In genomic region chr14:86091811-86092210, GRCh38 we compare ENCODE assay signal across 18 cellular contexts.
"Had no signal": no experiment of that assay in that cellular context is flagged by ENCODE, and none has a peak within 500 bp of the region (broad histone marks: within the 10 kb centered on the region; RNA-seq: fewer than 3 reads in every experiment).

No MANE protein-coding gene starts in this region.

- DNase-seq: activated B cell treated with CpG ODN at 0.5 μM for 24 hours; activated CD4-positive, alpha-beta T cell treated with anti-CD3 and anti-CD28 coated beads for 48 hours; activated CD8-positive, alpha-beta T cell treated with anti-CD3 and anti-CD28 coated beads for 36 hours; activated gamma-delta T cell treated with Interleukin-2 at 50 U/mL for 16 hours; activated T-cell treated with anti-CD3 and anti-CD28 coated beads, Interleukin-2, amount 50 U/mL, for 72 hours; amygdala; body of pancreas; effector memory CD8-positive, alpha-beta T cell; head of caudate nucleus; left colon; naive B cell; T-helper 2 cell had no signal

- H3K4me1 Mint-ChIP-seq: stimulated activated memory B cell treated with anti-CD40 and anti-IgM and Interleukin-4, amounts not matched to agents 10 μg/mL and 1 μg/mL and 100 μg/mL, for 72 hours had no signal

- H3K79me2 ChIP-seq: parathyroid adenoma had no signal

- H3K27ac Mint-ChIP-seq: activated B cell treated with CpG ODN at 0.5 μM for 24 hours; activated CD8-positive, alpha-beta T cell treated with anti-CD3 and anti-CD28 coated beads for 36 hours; activated naive CD8-positive, alpha-beta T cell; activated T-cell treated with anti-CD3 and anti-CD28 coated beads, Interleukin-2, amount 50 U/mL, for 72 hours; effector memory CD8-positive, alpha-beta T cell; naive B cell; stimulated activated memory B cell treated with anti-CD40 and anti-IgM and Interleukin-4, amounts not matched to agents 10 μg/mL and 1 μg/mL and 100 μg/mL, for 72 hours had no signal

- H2AFZ ChIP-seq: parathyroid adenoma had no signal

- H3K9ac ChIP-seq: parathyroid adenoma had no signal

- H3K36me3 Mint-ChIP-seq: stimulated activated memory B cell treated with anti-CD40 and anti-IgM and Interleukin-4, amounts not matched to agents 10 μg/mL and 1 μg/mL and 100 μg/mL, for 72 hours had no signal

- H3K36me3 ChIP-seq: neutrophil had no signal

- H3K4me1 ChIP-seq: body of pancreas, parathyroid adenoma had no signal

- ATAC-seq: activated CD8-positive, alpha-beta T cell treated with anti-CD3 and anti-CD28 coated beads for 36 hours; activated T-cell treated with anti-CD3 and anti-CD28 coated beads, Interleukin-2, amount 50 U/mL, for 72 hours; body of pancreas; effector memory CD8-positive, alpha-beta T cell; left colon; stimulated activated memory B cell treated with anti-CD40 and anti-IgM and Interleukin-4, amounts not matched to agents 10 μg/mL and 1 μg/mL and 100 μg/mL, for 72 hours had no signal

- H3K4me3 ChIP-seq: body of pancreas, lung had no signal

- H3K27me3 ChIP-seq: body of pancreas, neutrophil had no signal

- H3K4me3 Mint-ChIP-seq: activated B cell treated with CpG ODN at 0.5 μM for 24 hours; activated CD8-positive, alpha-beta T cell treated with anti-CD3 and anti-CD28 coated beads for 36 hours; activated naive CD8-positive, alpha-beta T cell; activated T-cell treated with anti-CD3 and anti-CD28 coated beads, Interleukin-2, amount 50 U/mL, for 72 hours; effector memory CD8-positive, alpha-beta T cell; naive B cell; stimulated activated memory B cell treated with anti-CD40 and anti-IgM and Interleukin-4, amounts not matched to agents 10 μg/mL and 1 μg/mL and 100 μg/mL, for 72 hours had no signal

- H3K9me3 ChIP-seq: body of pancreas, neutrophil had no signal

- H3K27ac ChIP-seq: body of pancreas, epithelial cell of prostate, neutrophil, parathyroid adenoma had no signal

- H3K27me3 Mint-ChIP-seq: activated B cell treated with CpG ODN at 0.5 μM for 24 hours; activated CD8-positive, alpha-beta T cell treated with anti-CD3 and anti-CD28 coated beads for 36 hours; activated naive CD8-positive, alpha-beta T cell; effector memory CD8-positive, alpha-beta T cell; naive B cell; stimulated activated memory B cell treated with anti-CD40 and anti-IgM and Interleukin-4, amounts not matched to agents 10 μg/mL and 1 μg/mL and 100 μg/mL, for 72 hours had no signal
